Comparison of ENCODE assay signal across 10 cellular contexts in the genomic region with DNA sequence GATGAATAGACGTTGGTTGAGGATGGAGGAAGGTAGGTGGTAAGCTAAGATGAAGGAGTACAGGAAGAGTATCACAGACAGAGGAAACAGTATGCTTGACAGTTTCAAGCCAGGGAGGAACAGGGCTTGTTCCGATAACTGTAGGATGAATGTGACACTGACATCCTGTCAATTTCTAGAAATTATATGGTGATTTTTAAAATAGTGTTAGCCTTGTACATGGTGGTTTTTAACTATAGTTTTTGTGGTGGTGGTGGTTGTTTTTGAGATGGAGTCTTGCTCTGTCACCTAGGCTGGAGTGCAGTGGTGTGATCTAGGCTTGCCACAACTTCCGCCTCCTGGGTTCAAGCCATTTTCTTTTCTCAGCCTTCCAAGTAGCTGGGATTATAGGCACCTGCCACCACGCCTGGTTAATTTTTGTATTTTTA.
DNase-seq lines count a peak whose midpoint lies in the region; ATAC-seq and TF ChIP-seq lines count a peak whose summit lies in the region.
"Had no signal": no experiment of that assay in that cellular context is flagged by ENCODE, and none has a peak within 500 bp of the region (broad histone marks: within the 10 kb centered on the region; RNA-seq: fewer than 3 reads in every experiment).

No MANE protein-coding gene starts in this region.

- peak overlapping the region; percentile 87 for H3K27ac ChIP-seq in RWPE2 (ENCODE audit: poor library complexity, severe bottlenecking)
- peak overlapping the region; percentile 40 for H3K27ac ChIP-seq in effector memory CD4-positive, alpha-beta T cell (ENCODE audit: insufficient read depth, low read length, poor library complexity, severe bottlenecking)

- peaks cover 25% of the 10 kb centered on the region for H3K36me3 ChIP-seq in RWPE2 (ENCODE audit: low read depth)
- no peaks in the 10 kb centered on the region for H3K36me3 ChIP-seq in effector memory CD4-positive, alpha-beta T cell (ENCODE audit: control insufficient read depth, insufficient read depth, low read length)

- TF ChIP-seq CTCF in RWPE2 (IDR thresholded peaks at IDR 0.05; ENCODE audit: poor library complexity, severe bottlenecking) (no peak), type B pancreatic cell (conservative IDR thresholded peaks at IDR 0.05) (no peak)

- peaks cover 64% of the 10 kb centered on the region for H3K4me1 Mint-ChIP-seq in activated T-cell treated with anti-CD3 and anti-CD28 coated beads, Interleukin-2, amount 50 U/mL, for 4 hours (ENCODE audit: low read depth)
- H3K4me1 Mint-ChIP-seq in type B pancreatic cell (ENCODE audit: unreplicated experiment) = peaks cover 50% of the 10 kb centered on the region

- peaks cover 9% of the 10 kb centered on the region for H3K36me3 Mint-ChIP-seq in activated T-cell treated with anti-CD3 and anti-CD28 coated beads, Interleukin-2, amount 50 U/mL, for 4 hours (ENCODE audit: insufficient read depth)
- H3K36me3 Mint-ChIP-seq in type B pancreatic cell = peaks cover 27% of the 10 kb centered on the region

- peak overlapping the region; percentile 1 for H3K27ac Mint-ChIP-seq in type B pancreatic cell

- ATAC-seq in activated T-cell treated with anti-CD3 and anti-CD28 coated beads, Interleukin-2, amount 50 U/mL, for 4 hours = peak; percentile 38 to 69
- ATAC-seq in RWPE2 (ENCODE audit: low read depth) (no peak), HG03460 (IDR thresholded peaks at IDR 0.05; ENCODE audit: unreplicated experiment) (no peak)

- no peak for DNase-seq in activated T-cell treated with anti-CD3 and anti-CD28 coated beads, Interleukin-2, amount 50 U/mL, for 4 hours
- no peak for DNase-seq in activated T-cell treated with anti-CD3 and anti-CD28 coated beads for 4 hours
- no peak for DNase-seq in RWPE2 (ENCODE audit: low spot score)
- no peak for DNase-seq in effector memory CD4-positive, alpha-beta T cell
- no peak for DNase-seq in type B pancreatic cell (ENCODE audit: extremely low spot score, unreplicated experiment)
- no peak for DNase-seq in NCI-H446 (lab: John Stamatoyannopoulos, UW)
- no peak for DNase-seq in NCI-H2227 treated with DMSO at 0.1 percent for 48 hours (lab: John Stamatoyannopoulos, UW)
- DNase-seq: NCI-H82, trophoblast cell had no signal

- no peaks in the 10 kb centered on the region for H3K27me3 Mint-ChIP-seq in activated T-cell treated with anti-CD3 and anti-CD28 coated beads, Interleukin-2, amount 50 U/mL, for 4 hours (ENCODE audit: low read depth)
- H3K27me3 Mint-ChIP-seq in type B pancreatic cell = no peaks in the 10 kb centered on the region

- H3K4me3 Mint-ChIP-seq in activated T-cell treated with anti-CD3 and anti-CD28 coated beads, Interleukin-2, amount 50 U/mL, for 4 hours = no peak overlapping the region
- no peak overlapping the region for H3K4me3 Mint-ChIP-seq in type B pancreatic cell

- peaks cover 76% of the 10 kb centered on the region for H3K4me1 ChIP-seq in RWPE2 (ENCODE audit: insufficient read depth, poor library complexity, severe bottlenecking)
- peaks cover 17% of the 10 kb centered on the region for H3K4me1 ChIP-seq in effector memory CD4-positive, alpha-beta T cell (ENCODE audit: control insufficient read depth, insufficient read depth, low read length, poor library complexity, severe bottlenecking)

- no peaks in the 10 kb centered on the region for H3K27me3 ChIP-seq in RWPE2 (ENCODE audit: insufficient read depth, poor library complexity, severe bottlenecking)
- no peaks in the 10 kb centered on the region for H3K27me3 ChIP-seq in effector memory CD4-positive, alpha-beta T cell (replicated peaks; ENCODE audit: control insufficient read depth, insufficient read depth, low read length, poor library complexity, severe bottlenecking)

- H3K4me3 ChIP-seq in RWPE2 (ENCODE audit: severe bottlenecking) = no peak overlapping the region
- H3K4me3 ChIP-seq in effector memory CD4-positive, alpha-beta T cell (ENCODE audit: insufficient read depth, low read depth, low read length, poor library complexity, severe bottlenecking) = no peak overlapping the region

- H3K9me3 Mint-ChIP-seq in activated T-cell treated with anti-CD3 and anti-CD28 coated beads, Interleukin-2, amount 50 U/mL, for 4 hours = no peaks in the 10 kb centered on the region
- H3K9me3 Mint-ChIP-seq in type B pancreatic cell = no peaks in the 10 kb centered on the region

- no peaks in the 10 kb centered on the region for H3K9me3 ChIP-seq in RWPE2 (ENCODE audit: severe bottlenecking)
- no peaks in the 10 kb centered on the region for H3K9me3 ChIP-seq in effector memory CD4-positive, alpha-beta T cell (ENCODE audit: control insufficient read depth, low read length)

Comparison
In these comparisons a context has a peak if more than half of its experiments do, and no peak if none do; other contexts are left out.
1. ATAC-seq: peak in activated T-cell treated with anti-CD3 and anti-CD28 coated beads, Interleukin-2, amount 50 U/mL, for 4 hours (2 of 2); none in RWPE2 (single experiment) and HG03460 (single experiment).